ENCODE assay signal across 10 cellular contexts in the genomic region with DNA sequence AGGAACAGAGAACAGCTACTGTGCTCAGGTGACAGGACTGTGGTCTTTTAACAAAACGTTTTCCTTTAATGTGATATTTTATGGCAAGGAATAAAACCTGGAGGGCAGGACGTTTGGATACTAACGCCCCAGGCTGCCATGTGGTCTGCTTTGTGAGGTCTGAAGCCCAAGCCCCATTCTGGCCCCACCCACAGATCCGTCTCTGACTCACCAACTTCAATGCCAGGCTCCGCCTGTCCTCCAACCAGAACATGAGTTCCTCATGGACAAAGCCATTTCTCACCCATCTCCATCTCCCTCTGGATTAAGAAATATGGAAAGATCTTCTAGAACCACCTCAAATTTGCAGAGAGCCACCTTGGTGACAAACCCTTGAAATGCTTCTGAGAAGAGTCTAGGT.
DNase-seq lines count a peak whose midpoint lies in the region; ATAC-seq, FAIRE-seq and TF ChIP-seq lines count a peak whose summit lies in the region.
"Had no signal": no experiment of that assay in that cellular context is flagged by ENCODE, and none has a peak within 500 bp of the region (broad histone marks: within the 10 kb centered on the region; RNA-seq: fewer than 3 reads in every experiment).

No MANE protein-coding gene starts in this region.

- POLR2A ChIA-PET in HCT116 (lab: Charles Lee): no interaction called here

- H3K79me2 ChIP-seq in HCT116 (ENCODE audit: insufficient read depth, low read length) (no peaks in the 10 kb centered on the region), keratinocyte (ENCODE audit: control insufficient read depth, insufficient read depth, low read length) (peaks cover 35% of the 10 kb centered on the region)

- 36% methylated on average over 5 of the region's 5 CpGs for WGBS in suprapubic skin

- no peak overlapping the region for H3K9ac ChIP-seq in HCT116 (ENCODE audit: low read length)
- H3K9ac ChIP-seq in adipocyte (ENCODE audit: low read length): no peak overlapping the region
- no peak overlapping the region for H3K9ac ChIP-seq in keratinocyte (ENCODE audit: control insufficient read depth, extremely low read depth, insufficient read depth, low read length)

- RAD21 ChIA-PET in HCT116 (lab: Charles Lee; ENCODE audit: low non-redundant PET in 1 of 2, low total read pairs in 2 of 2, uncharacterized antibody in 2 of 2, unreplicated experiment in 2 of 2): no interaction called here

- H3K9me3 ChIP-seq in HCT116 (ENCODE audit: control insufficient read depth in 1 of 2, insufficient read depth in 1 of 2, low read depth in 1 of 2, low read length in 2 of 2) (no peaks in the 10 kb centered on the region), adipocyte (ENCODE audit: control insufficient read depth, low read length) (no peaks in the 10 kb centered on the region), keratinocyte (ENCODE audit: control insufficient read depth, low read depth, low read length) (no peaks in the 10 kb centered on the region), suprapubic skin (no peaks in the 10 kb centered on the region)

- DNase-seq in AG08396 (ENCODE audit: low spot score) (peak; percentile 84), HCT116 (ENCODE audit: low read depth, low spot score) (no peak), adipocyte (ENCODE audit: low read depth) (peak; percentile 62), keratinocyte (ENCODE audit: low read depth, low spot score) (peak; percentile 23), suprapubic skin (ENCODE audit: low spot score in 2 of 2) (no peak), Kasumi-1 (lab: John Stamatoyannopoulos, UW) (no peak), mesenteric fat pad (ENCODE audit: low spot score) (no peak), H7 (no peak)
- DNase-seq: NCI-H1105 treated with DMSO at 0.1 percent for 48 hours had no signal

- H3K4me2 ChIP-seq in HCT116 (ENCODE audit: low read length) (no peak overlapping the region), keratinocyte (ENCODE audit: control insufficient read depth, extremely low read depth, insufficient read depth, low read depth, low read length) (no peak overlapping the region)

- no peaks in the 10 kb centered on the region for H3K36me3 ChIP-seq in HCT116 (ENCODE audit: control insufficient read depth in 1 of 2, insufficient read depth in 2 of 2, low read length in 2 of 2)
- peaks cover 9% of the 10 kb centered on the region for H3K36me3 ChIP-seq in adipocyte (ENCODE audit: control insufficient read depth, insufficient read depth, low read length, severe bottlenecking)
- peaks cover 10 to 12% of the 10 kb centered on the region in 2 experiments for H3K36me3 ChIP-seq in keratinocyte (ENCODE audit: control insufficient read depth in 2 of 2, extremely low read depth in 1 of 2, insufficient read depth in 2 of 2, low read length in 2 of 2)
- H3K36me3 ChIP-seq in suprapubic skin: peaks cover 18% of the 10 kb centered on the region
- no peaks in the 10 kb centered on the region for H3K36me3 ChIP-seq in H7 (replicated peaks; ENCODE audit: control insufficient read depth, insufficient read depth, low read length)

- intact Hi-C loops in HCT116 (cut with micrococcal nuclease): no loop called here

- peak; percentile 62; the same call in 1 of the 2 replicates for ATAC-seq in HCT116

- CTCF ChIA-PET in HCT116 (lab: Charles Lee): no interaction called here

- dilution Hi-C loops in keratinocyte (cut with MboI; ENCODE audit: extremely low pct_ligation_motif_present, low sequenced_read_pairs): no loop called here

- no peaks in the 10 kb centered on the region for H3K9me1 ChIP-seq in keratinocyte (ENCODE audit: control insufficient read depth, extremely low read depth, insufficient read depth, low read length)

- BruUV-seq in HCT116 (replicated peaks; lab: Mats Ljungman, UMichigan): no TSS peak

- no peak overlapping the region for H2AFZ ChIP-seq in HCT116 (ENCODE audit: low read depth, low read length, poor library complexity, severe bottlenecking)
- H2AFZ ChIP-seq in keratinocyte (ENCODE audit: control insufficient read depth, low read length): no peak overlapping the region

- TF ChIP-seq CTCF in HCT116 (IDR thresholded peaks at IDR 0.05 in 2 of 3, conservative IDR thresholded peaks at IDR 0.05 in 1 of 3; ENCODE audit: borderline replicate concordance in 1 of 3, insufficient read depth in 1 of 3, low read depth in 2 of 3, low read length in 2 of 3): no peak
- TF ChIP-seq CTCF in keratinocyte (optimal IDR thresholded peaks at IDR 0.05 in 1 of 3, IDR thresholded peaks at IDR 0.05 in 1 of 3, conservative IDR thresholded peaks at IDR 0.05 in 1 of 3; ENCODE audit: extremely low read depth in 1 of 3, insufficient read depth in 2 of 3, low read length in 3 of 3): no peak
- TF ChIP-seq CTCF in suprapubic skin (IDR thresholded peaks at IDR 0.05): no peak

- H3K4me3 ChIP-seq in HCT116 (replicated peaks in 1 of 2; ENCODE audit: low read depth in 1 of 2, low read length in 2 of 2) (no peak overlapping the region), adipocyte (ENCODE audit: low read length) (no peak overlapping the region), keratinocyte (ENCODE audit: control insufficient read depth in 2 of 3, extremely low read depth in 1 of 3, insufficient read depth in 2 of 3, low read depth in 1 of 3, low read length in 3 of 3) (no peak overlapping the region), suprapubic skin (no peak overlapping the region), H7 (ENCODE audit: insufficient read depth, low read depth, low read length) (no peak overlapping the region)

- H3K27ac ChIP-seq in HCT116 (ENCODE audit: low read depth, low read length) (no peak overlapping the region), keratinocyte (ENCODE audit: control insufficient read depth, insufficient read depth, low read length) (no peak overlapping the region), suprapubic skin (no peak overlapping the region)

- H3K27me3 ChIP-seq in HCT116 (ENCODE audit: insufficient read depth, low read length) (no peaks in the 10 kb centered on the region), adipocyte (replicated peaks; ENCODE audit: control insufficient read depth, insufficient read depth, low read length) (no peaks in the 10 kb centered on the region), keratinocyte (ENCODE audit: control insufficient read depth, extremely low read depth, insufficient read depth, low read length) (no peaks in the 10 kb centered on the region), suprapubic skin (no peaks in the 10 kb centered on the region), H7 (ENCODE audit: control insufficient read depth, insufficient read depth, low read length) (no peaks in the 10 kb centered on the region)

- TF ChIP-seq RAD21 in HCT116 (IDR thresholded peaks at IDR 0.05; ENCODE audit: low read depth): no peak

- H4K20me1 ChIP-seq in HCT116 (ENCODE audit: insufficient read depth) (no peaks in the 10 kb centered on the region), keratinocyte (ENCODE audit: control insufficient read depth, extremely low read depth, insufficient read depth, low read length) (peaks cover 13% of the 10 kb centered on the region)

- TF ChIP-seq EP300 in suprapubic skin (IDR thresholded peaks at IDR 0.05): no peak

- H3K9me2 ChIP-seq in HCT116 (ENCODE audit: insufficient read depth): no peaks in the 10 kb centered on the region

- no peak for TF ChIP-seq POLR2A in HCT116 (IDR thresholded peaks at IDR 0.05; ENCODE audit: borderline replicate concordance, extremely low read depth, insufficient read depth, insufficient read length)
- TF ChIP-seq POLR2A in suprapubic skin (IDR thresholded peaks at IDR 0.05): no peak

- peak; percentile 87 for FAIRE-seq in keratinocyte (lab: Jason Lieb, UNC)
- FAIRE-seq: D721Med had no signal

- H3K4me1 ChIP-seq in HCT116 (ENCODE audit: control insufficient read depth in 1 of 2, insufficient read depth in 2 of 2, low read length in 2 of 2) (peaks cover 5 to 12% of the 10 kb centered on the region in 2 experiments; a peak in 2 of 4 replicates), adipocyte (ENCODE audit: control insufficient read depth, insufficient read depth, low read length) (no peaks in the 10 kb centered on the region), keratinocyte (ENCODE audit: control insufficient read depth, extremely low read depth, insufficient read depth, low read length) (peaks cover 8% of the 10 kb centered on the region), suprapubic skin (peaks cover 21% of the 10 kb centered on the region)

TF ChIP-seq in HCT116, 20 proteins besides CTCF, POLR2A, EP300 and RAD21 (continues in another document):
- TF ChIP-seq FOSL1 (IDR thresholded peaks at IDR 0.05; ENCODE audit: low read depth) (no peak), POLR2AphosphoS5 (IDR thresholded peaks at IDR 0.05; ENCODE audit: low read depth, low read length) (no peak), ZNF274 (IDR thresholded peaks at IDR 0.05; ENCODE audit: low read depth, low read length) (no peak), EZH2phosphoT487 (IDR thresholded peaks at IDR 0.05; ENCODE audit: borderline replicate concordance) (no peak), YY1 (IDR thresholded peaks at IDR 0.05; ENCODE audit: extremely low read depth, insufficient replicate concordance, low read depth, low read length) (no peak), CEBPB (IDR thresholded peaks at IDR 0.05; ENCODE audit: low read depth) (no peak), ZBTB33 (IDR thresholded peaks at IDR 0.05; ENCODE audit: extremely low read depth, insufficient replicate concordance, low read length) (no peak), SRF (IDR thresholded peaks at IDR 0.05; ENCODE audit: low read depth) (no peak)
- TF ChIP-seq, protein P1, sequence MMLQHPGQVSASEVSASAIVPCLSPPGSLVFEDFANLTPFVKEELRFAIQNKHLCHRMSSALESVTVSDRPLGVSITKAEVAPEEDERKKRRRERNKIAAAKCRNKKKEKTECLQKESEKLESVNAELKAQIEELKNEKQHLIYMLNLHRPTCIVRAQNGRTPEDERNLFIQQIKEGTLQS (IDR thresholded peaks at IDR 0.05): no peak
- TF ChIP-seq, protein P2, sequence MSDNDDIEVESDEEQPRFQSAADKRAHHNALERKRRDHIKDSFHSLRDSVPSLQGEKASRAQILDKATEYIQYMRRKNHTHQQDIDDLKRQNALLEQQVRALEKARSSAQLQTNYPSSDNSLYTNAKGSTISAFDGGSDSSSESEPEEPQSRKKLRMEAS (IDR thresholded peaks at IDR 0.05): no peak

Comparison
In these comparisons a context has a peak if more than half of its experiments do, and no peak if none do; other contexts are left out.
1. DNase-seq: peak in AG08396 (single experiment), adipocyte (single experiment) and keratinocyte (single experiment); none in HCT116 (single experiment), suprapubic skin (0 of 2), Kasumi-1 (0 of 2), mesenteric fat pad (single experiment) and H7 (single experiment).